1 cellular context compared by ENCODE assay signal in genomic region chr1:77668924-77669449, GRCh38.
TF ChIP-seq lines count a peak whose summit lies in the region.

No MANE protein-coding gene starts in this region.

TF ChIP-seq in IMR-90, 13 proteins besides CTCF, POLR2A, EP300 and RAD21:
- no peak for TF ChIP-seq BHLHE40 (IDR thresholded peaks at IDR 0.05; ENCODE audit: low read depth, low read length)
- TF ChIP-seq, protein P1, sequence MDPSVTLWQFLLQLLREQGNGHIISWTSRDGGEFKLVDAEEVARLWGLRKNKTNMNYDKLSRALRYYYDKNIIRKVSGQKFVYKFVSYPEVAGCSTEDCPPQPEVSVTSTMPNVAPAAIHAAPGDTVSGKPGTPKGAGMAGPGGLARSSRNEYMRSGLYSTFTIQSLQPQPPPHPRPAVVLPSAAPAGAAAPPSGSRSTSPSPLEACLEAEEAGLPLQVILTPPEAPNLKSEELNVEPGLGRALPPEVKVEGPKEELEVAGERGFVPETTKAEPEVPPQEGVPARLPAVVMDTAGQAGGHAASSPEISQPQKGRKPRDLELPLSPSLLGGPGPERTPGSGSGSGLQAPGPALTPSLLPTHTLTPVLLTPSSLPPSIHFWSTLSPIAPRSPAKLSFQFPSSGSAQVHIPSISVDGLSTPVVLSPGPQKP (IDR thresholded peaks at IDR 0.05; ENCODE audit: borderline replicate concordance, low read depth, low read length): no peak
- TF ChIP-seq SMC3 (IDR thresholded peaks at IDR 0.05; ENCODE audit: low read depth, low read length): no peak
- no peak for TF ChIP-seq MAZ (IDR thresholded peaks at IDR 0.05; ENCODE audit: borderline replicate concordance, low read depth, low read length)
- no peak for TF ChIP-seq CHD1 (IDR thresholded peaks at IDR 0.05; ENCODE audit: low read depth, low read length)
- no peak for TF ChIP-seq RFX5 (IDR thresholded peaks at IDR 0.05; ENCODE audit: low read depth, low read length)
- TF ChIP-seq NFE2L2 (IDR thresholded peaks at IDR 0.05; ENCODE audit: low read depth, low read length): no peak
- no peak for TF ChIP-seq FOS (IDR thresholded peaks at IDR 0.05; ENCODE audit: low read depth, low read length)
- no peak for TF ChIP-seq USF2 (IDR thresholded peaks at IDR 0.05; ENCODE audit: low read depth, low read length)
- TF ChIP-seq MXI1 (IDR thresholded peaks at IDR 0.05; ENCODE audit: borderline replicate concordance, low read depth, low read length): no peak
- no peak for TF ChIP-seq RCOR1 (IDR thresholded peaks at IDR 0.05; ENCODE audit: insufficient replicate concordance, low read length)
- TF ChIP-seq MAFK (IDR thresholded peaks at IDR 0.05; ENCODE audit: low read depth, low read length): no peak
- TF ChIP-seq CEBPB (IDR thresholded peaks at IDR 0.05; ENCODE audit: low read depth, low read length): no peak
